29 cellular contexts compared by ENCODE assay signal in the genomic region with DNA sequence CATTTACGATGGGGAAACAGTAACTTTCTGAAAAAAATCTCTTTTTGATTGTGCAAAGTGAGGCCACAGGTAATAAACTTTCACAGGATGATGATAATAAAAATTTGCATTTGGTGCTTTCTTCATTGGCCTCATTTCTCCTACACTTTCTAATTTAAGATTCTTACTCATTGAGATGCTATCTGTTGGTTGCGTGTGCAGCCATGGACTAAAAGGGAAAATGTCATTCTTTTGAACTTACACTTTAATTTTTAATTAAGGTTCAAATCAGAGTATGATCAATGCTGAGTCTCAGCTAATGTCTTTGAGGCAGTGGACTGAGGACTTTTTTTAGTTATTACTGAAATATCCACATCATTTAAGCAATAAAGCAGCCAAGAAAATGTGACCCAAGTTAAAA.
"Had no signal": no experiment of that assay in that cellular context is flagged by ENCODE, and none has a peak within 500 bp of the region (broad histone marks: within the 10 kb centered on the region; RNA-seq: fewer than 3 reads in every experiment).

No MANE protein-coding gene starts in this region.

- H3K4me1 ChIP-seq: adrenal gland had no signal

- H3K9me3 Mint-ChIP-seq: activated naive CD4-positive, alpha-beta T cell treated with anti-CD3 and anti-CD28 coated beads, Interleukin-2, amount 50 U/mL, for 72 hours had no signal

- H2AFZ ChIP-seq: PC-9 had no signal

- H3K36me3 ChIP-seq: adrenal gland had no signal

- H3K9me3 ChIP-seq: adrenal gland had no signal

- H3K4me1 Mint-ChIP-seq: T-cell had no signal

- H3K4me3 ChIP-seq: adrenal gland, PC-9 had no signal

- DNase-seq: activated CD4-positive, alpha-beta T cell treated with anti-CD3 and anti-CD28 coated beads for 1 hour; activated CD4-positive, alpha-beta T cell treated with anti-CD3 and anti-CD28 coated beads for 48 hours; activated CD4-positive, alpha-beta T cell treated with anti-CD3 and anti-CD28 coated beads, Interleukin-2, amount 50 U/mL, for 4 hours; activated CD4-positive, CD25-positive, alpha-beta regulatory T cell; activated CD8-positive, alpha-beta T cell treated with anti-CD3 and anti-CD28 coated beads for 36 hours; activated gamma-delta T cell treated with Interleukin-2 at 50 U/mL for 16 hours; activated naive CD4-positive, alpha-beta T cell treated with anti-CD3 and anti-CD28 coated beads for 36 hours; activated T-cell treated with anti-CD3 and anti-CD28 coated beads, Interleukin-2, amount 50 U/mL, for 24 hours; adrenal gland; caudate nucleus; cerebellar nuclear complex; Karpas-422; NCI-H1436 treated with DMSO at 0.1 percent for 48 hours; NCI-H1694 treated with DMSO at 0.1 percent for 48 hours; NCI-H2029; NCI-H345; NCI-H510A; NCI-H526; NCI-H748 treated with DMSO at 0.1 percent for 48 hours; NK-92 treated with Interleukin-12 subunit alpha and Interleukin-12 subunit beta, amount 100 ng/mL, for 24 hours; PC-9; SIG-M5; T-cell; T-helper 2 cell; T-helper 9 cell; WERI-Rb-1 had no signal

- H3K27ac Mint-ChIP-seq: activated CD8-positive, alpha-beta T cell treated with anti-CD3 and anti-CD28 coated beads for 36 hours; activated naive CD4-positive, alpha-beta T cell treated with anti-CD3 and anti-CD28 coated beads for 36 hours; activated T-cell treated with anti-CD3 and anti-CD28 coated beads, Interleukin-2, amount 50 U/mL, for 24 hours; brain; T-cell had no signal

- H3K27ac ChIP-seq: adrenal gland, PC-9, RWPE1, WERI-Rb-1 had no signal

- H3K4me2 ChIP-seq: PC-9 had no signal

- H3K27me3 Mint-ChIP-seq: activated CD8-positive, alpha-beta T cell treated with anti-CD3 and anti-CD28 coated beads for 36 hours; activated T-cell treated with anti-CD3 and anti-CD28 coated beads, Interleukin-2, amount 50 U/mL, for 24 hours; brain; T-cell had no signal

- H3K4me3 Mint-ChIP-seq: activated CD8-positive, alpha-beta T cell treated with anti-CD3 and anti-CD28 coated beads for 36 hours; activated naive CD4-positive, alpha-beta T cell treated with anti-CD3 and anti-CD28 coated beads for 36 hours; activated T-cell treated with anti-CD3 and anti-CD28 coated beads, Interleukin-2, amount 50 U/mL, for 24 hours; brain; T-cell had no signal
